ENCODE assay signal across 1 cellular context in genomic region chr16:84720180-84720579, GRCh38.
TF ChIP-seq lines count a peak whose summit lies in the region.

No MANE protein-coding gene starts in this region.

TF ChIP-seq in HepG2, 621 proteins besides CTCF, POLR2A, EP300 and RAD21:
- no peak for TF ChIP-seq ARNTL (CRISPR knock-in tag; IDR thresholded peaks at IDR 0.05)
- no peak for TF ChIP-seq SAP130 (CRISPR knock-in tag; IDR thresholded peaks at IDR 0.05; ENCODE audit: low read depth)
- TF ChIP-seq SNAPC5 (CRISPR knock-in tag; IDR thresholded peaks at IDR 0.05; ENCODE audit: borderline replicate concordance): no peak
- TF ChIP-seq SYNCRIP (IDR thresholded peaks at IDR 0.05; ENCODE audit: insufficient read depth, low read depth, low read length): no peak
- no peak for TF ChIP-seq ZNF703 (CRISPR knock-in tag; IDR thresholded peaks at IDR 0.05; ENCODE audit: borderline replicate concordance)
- TF ChIP-seq GTF3A (CRISPR knock-in tag; conservative IDR thresholded peaks at IDR 0.05): no peak
- no peak for TF ChIP-seq ZNF563 (CRISPR knock-in tag; IDR thresholded peaks at IDR 0.05)
- TF ChIP-seq ZNF557 (CRISPR knock-in tag; IDR thresholded peaks at IDR 0.05): no peak
- TF ChIP-seq UBTF (CRISPR knock-in tag; IDR thresholded peaks at IDR 0.05): no peak
- TF ChIP-seq ELF3 (CRISPR knock-in tag; IDR thresholded peaks at IDR 0.05): no peak
- TF ChIP-seq TEAD2 (CRISPR knock-in tag; IDR thresholded peaks at IDR 0.05): no peak
- no peak for TF ChIP-seq ZNF337 (CRISPR knock-in tag; IDR thresholded peaks at IDR 0.05; ENCODE audit: borderline replicate concordance, low read depth)
